In the genomic region with DNA sequence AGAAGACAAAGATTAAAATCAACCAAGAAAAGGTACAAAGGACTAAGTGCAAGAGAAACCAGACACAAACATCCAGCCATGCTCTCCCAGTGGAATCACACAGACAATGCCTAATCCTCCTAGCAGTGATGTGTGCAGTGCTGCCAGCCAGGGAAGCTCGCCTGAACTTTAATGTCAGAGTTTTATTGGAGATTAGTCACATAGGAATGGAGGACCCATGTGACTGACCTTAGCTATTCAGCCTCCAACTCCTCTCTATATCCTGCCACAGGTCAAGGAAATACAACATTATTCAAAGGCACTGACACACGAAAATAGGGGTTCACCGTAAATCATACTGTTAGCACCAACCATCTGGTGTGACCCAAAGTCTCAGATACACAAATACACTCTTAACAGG, we compare ENCODE assay signal across 24 cellular contexts.
DNase-seq lines count a peak whose midpoint lies in the region; ATAC-seq and TF ChIP-seq lines count a peak whose summit lies in the region.
"Had no signal": no experiment of that assay in that cellular context is flagged by ENCODE, and none has a peak within 500 bp of the region (broad histone marks: within the 10 kb centered on the region; RNA-seq: fewer than 3 reads in every experiment).

No MANE protein-coding gene starts in this region.

- H3K36me3 ChIP-seq in Peyer's patch (no peaks in the 10 kb centered on the region), osteoblast (ENCODE audit: insufficient read depth, low read length) (no peaks in the 10 kb centered on the region), right atrium auricular region (no peaks in the 10 kb centered on the region)
- H3K36me3 ChIP-seq: left ventricle myocardium inferior, neutrophil had no signal

- TF ChIP-seq POLR2A in Peyer's patch (IDR thresholded peaks at IDR 0.05): no peak

- no peaks in the 10 kb centered on the region for H3K4me1 ChIP-seq in Peyer's patch
- H3K4me1 ChIP-seq in foreskin keratinocyte: peaks cover 24% of the 10 kb centered on the region
- peaks cover 33% of the 10 kb centered on the region for H3K4me1 ChIP-seq in osteoblast (ENCODE audit: insufficient read depth, low read length)
- H3K4me1 ChIP-seq in right atrium auricular region: no peaks in the 10 kb centered on the region
- H3K4me1 ChIP-seq: left ventricle myocardium inferior had no signal

- no peak overlapping the region for H3K4me3 Mint-ChIP-seq in activated CD8-positive, alpha-beta T cell treated with anti-CD3 and anti-CD28 coated beads for 36 hours
- H3K4me3 Mint-ChIP-seq: activated CD8-positive, alpha-beta T cell treated with anti-CD3 and anti-CD28 coated beads, Interleukin-2, amount 10 ng/mL, durations not matched to agents 7 days and 5 days; activated naive CD4-positive, alpha-beta T cell treated with anti-CD3 and anti-CD28 coated beads for 36 hours; activated T-cell treated with anti-CD3 and anti-CD28 coated beads, Interleukin-2, amount 50 U/mL, for 24 hours; central memory CD8-positive, alpha-beta T cell; HFFc6; T-helper 2 cell treated with Interferon-gamma antibody and Interleukin-4, amounts not matched to agents 5 μg/mL and 100 μg/mL, for 36 hours; WTC11 had no signal

- H3K27me3 Mint-ChIP-seq in activated CD8-positive, alpha-beta T cell treated with anti-CD3 and anti-CD28 coated beads for 36 hours: no peaks in the 10 kb centered on the region
- H3K27me3 Mint-ChIP-seq: activated T-cell treated with anti-CD3 and anti-CD28 coated beads, Interleukin-2, amount 50 U/mL, for 24 hours; central memory CD8-positive, alpha-beta T cell had no signal

- peak; percentile 77 for ATAC-seq in foreskin keratinocyte
- ATAC-seq in activated CD8-positive, alpha-beta T cell treated with anti-CD3 and anti-CD28 coated beads for 36 hours: no peak
- ATAC-seq: activated CD8-positive, alpha-beta T cell treated with anti-CD3 and anti-CD28 coated beads, Interleukin-2, amount 10 ng/mL, durations not matched to agents 7 days and 5 days; WTC11 had no signal

- H3K4me3 ChIP-seq in Peyer's patch: no peak overlapping the region
- H3K4me3 ChIP-seq in osteoblast (ENCODE audit: insufficient read depth, low read length): no peak overlapping the region
- H3K4me3 ChIP-seq in right atrium auricular region: no peak overlapping the region
- H3K4me3 ChIP-seq: left ventricle myocardium inferior had no signal

- H3K27me3 ChIP-seq in Peyer's patch: no peaks in the 10 kb centered on the region
- no peaks in the 10 kb centered on the region for H3K27me3 ChIP-seq in foreskin keratinocyte
- H3K27me3 ChIP-seq in osteoblast (ENCODE audit: insufficient read depth, low read length): no peaks in the 10 kb centered on the region
- no peaks in the 10 kb centered on the region for H3K27me3 ChIP-seq in right atrium auricular region
- H3K27me3 ChIP-seq: neutrophil had no signal

- no peaks in the 10 kb centered on the region for H3K9me3 ChIP-seq in Peyer's patch
- no peaks in the 10 kb centered on the region for H3K9me3 ChIP-seq in osteoblast (ENCODE audit: low read depth, low read length)
- no peaks in the 10 kb centered on the region for H3K9me3 ChIP-seq in right atrium auricular region
- H3K9me3 ChIP-seq: neutrophil, SK-N-SH had no signal

- H2AFZ ChIP-seq in osteoblast (ENCODE audit: low read length): no peak overlapping the region

- CTCF ChIA-PET in activated CD8-positive, alpha-beta T cell treated with anti-CD3 and anti-CD28 coated beads for 36 hours (lab: Charles Lee): no interaction called here

- POLR2A ChIA-PET in activated CD8-positive, alpha-beta T cell treated with anti-CD3 and anti-CD28 coated beads for 36 hours (lab: Charles Lee): no interaction called here

- peaks cover 8% of the 10 kb centered on the region for H3K9me3 Mint-ChIP-seq in activated CD8-positive, alpha-beta T cell treated with anti-CD3 and anti-CD28 coated beads for 36 hours

- no peak overlapping the region for H3K27ac Mint-ChIP-seq in activated CD8-positive, alpha-beta T cell treated with anti-CD3 and anti-CD28 coated beads for 36 hours
- H3K27ac Mint-ChIP-seq: activated CD8-positive, alpha-beta T cell treated with anti-CD3 and anti-CD28 coated beads, Interleukin-2, amount 10 ng/mL, durations not matched to agents 7 days and 5 days; activated naive CD4-positive, alpha-beta T cell treated with anti-CD3 and anti-CD28 coated beads for 36 hours; activated T-cell treated with anti-CD3 and anti-CD28 coated beads, Interleukin-2, amount 50 U/mL, for 24 hours; HFFc6; T-helper 2 cell treated with Interferon-gamma antibody and Interleukin-4, amounts not matched to agents 5 μg/mL and 100 μg/mL, for 36 hours; WTC11 had no signal

- intact Hi-C loops in activated CD8-positive, alpha-beta T cell treated with anti-CD3 and anti-CD28 coated beads for 36 hours (cut with micrococcal nuclease): no loop called here

- DNase-seq in Daoy (ENCODE audit: low read depth) (peak; percentile 70), Peyer's patch (peak in 2 of 3 donors; percentile 50 to 58), foreskin keratinocyte (peak in 1 of 2 donors; percentile 65), osteoblast (ENCODE audit: insufficient read length, low spot score, missing footprints) (no peak), right atrium auricular region (ENCODE audit: low spot score) (no peak), activated gamma-delta T cell treated with Interleukin-2 at 50 U/mL for 16 hours (no peak), NCI-H446 treated with DMSO at 0.1 percent for 48 hours (lab: John Stamatoyannopoulos, UW) (no peak)
- DNase-seq in activated CD8-positive, alpha-beta T cell treated with anti-CD3 and anti-CD28 coated beads for 36 hours: no peak
- DNase-seq: activated CD8-positive, alpha-beta T cell treated with anti-CD3 and anti-CD28 coated beads, Interleukin-2, amount 10 ng/mL, durations not matched to agents 7 days and 5 days; activated naive CD4-positive, alpha-beta T cell treated with anti-CD3 and anti-CD28 coated beads for 36 hours; activated T-cell treated with anti-CD3 and anti-CD28 coated beads, Interleukin-2, amount 50 U/mL, for 24 hours; erythroblast; GDM1; HFFc6; left ventricle myocardium inferior; NCI-H1694; retina; RPMI8226; SK-N-SH; stimulated activated CD4-positive, alpha-beta T cell treated with anti-CD3 and anti-CD28 coated beads, Interleukin-15, amount 100 ng/mL, for 24 hours had no signal

- H3K4me1 Mint-ChIP-seq in activated CD8-positive, alpha-beta T cell treated with anti-CD3 and anti-CD28 coated beads for 36 hours (ENCODE audit: low read depth): no peaks in the 10 kb centered on the region
- H3K4me1 Mint-ChIP-seq: central memory CD8-positive, alpha-beta T cell; WTC11 had no signal

- peak overlapping the region in 3 of 4 donors; percentile 19 to 63 (median 58) for H3K27ac ChIP-seq in Peyer's patch
- H3K27ac ChIP-seq in foreskin keratinocyte: no peak overlapping the region
- peak overlapping the region; percentile 81 for H3K27ac ChIP-seq in osteoblast (ENCODE audit: low read depth, low read length)
- H3K27ac ChIP-seq in right atrium auricular region: no peak overlapping the region
- H3K27ac ChIP-seq: left ventricle myocardium inferior, neutrophil had no signal

- H4K20me1 ChIP-seq in osteoblast (ENCODE audit: insufficient read depth, low read length): no peaks in the 10 kb centered on the region

- no peaks in the 10 kb centered on the region for H3K36me3 Mint-ChIP-seq in activated CD8-positive, alpha-beta T cell treated with anti-CD3 and anti-CD28 coated beads for 36 hours (ENCODE audit: low read depth)

- H3K79me2 ChIP-seq in osteoblast (ENCODE audit: insufficient read depth, low read length): no peaks in the 10 kb centered on the region

- peak overlapping the region; percentile 32 for H3K4me2 ChIP-seq in osteoblast (ENCODE audit: insufficient read depth, low read length)
- H3K4me2 ChIP-seq: SK-N-SH had no signal

- TF ChIP-seq CTCF in Peyer's patch (IDR thresholded peaks at IDR 0.05): no peak
- TF ChIP-seq CTCF in foreskin keratinocyte (conservative IDR thresholded peaks at IDR 0.05): no peak
- no peak for TF ChIP-seq CTCF in osteoblast (IDR thresholded peaks at IDR 0.05; ENCODE audit: extremely low read depth, low read depth, low read length)
- TF ChIP-seq CTCF in activated CD8-positive, alpha-beta T cell treated with anti-CD3 and anti-CD28 coated beads for 36 hours (IDR thresholded peaks at IDR 0.05): no peak
- TF ChIP-seq CTCF in right atrium auricular region (IDR thresholded peaks at IDR 0.05): no peak

Comparison
In these comparisons a context has a peak if more than half of its experiments do, and no peak if none do; other contexts are left out.
1. DNase-seq: peak in Daoy (single experiment) and Peyer's patch (2 of 3); none in osteoblast (single experiment), activated CD8-positive, alpha-beta T cell treated with anti-CD3 and anti-CD28 coated beads for 36 hours (single experiment), right atrium auricular region (single experiment), activated gamma-delta T cell treated with Interleukin-2 at 50 U/mL for 16 hours (single experiment) and NCI-H446 treated with DMSO at 0.1 percent for 48 hours (single experiment).
2. H3K27ac ChIP-seq: peak in Peyer's patch (3 of 4) and osteoblast (single experiment); none in foreskin keratinocyte (single experiment) and right atrium auricular region (0 of 2).